1 cellular context compared by ENCODE assay signal in the genomic region with DNA sequence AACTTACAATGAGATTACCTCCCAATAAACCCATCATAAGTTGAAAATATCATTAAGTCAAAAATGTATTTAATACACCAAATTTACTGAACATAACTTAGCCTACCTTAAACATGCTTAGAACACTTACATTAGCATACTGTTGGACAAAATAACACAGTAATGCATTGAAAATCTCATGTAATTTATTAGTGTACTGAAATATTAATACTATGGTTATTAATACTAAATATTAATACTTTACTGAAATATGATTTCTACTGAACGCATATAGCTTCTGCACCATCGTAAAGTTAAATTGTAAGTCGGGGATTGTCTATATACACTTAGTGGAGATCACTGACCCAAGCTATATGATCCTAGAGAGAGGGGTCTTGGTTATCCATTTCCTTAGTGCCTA.
TF ChIP-seq lines count a peak whose summit lies in the region.

No MANE protein-coding gene starts in this region.

TF ChIP-seq in K562, 482 proteins besides CTCF, POLR2A, EP300 and RAD21:
- TF ChIP-seq DACH1 (IDR thresholded peaks at IDR 0.05; ENCODE audit: partially characterized antibody) = peak; percentile 92
- TF ChIP-seq ZBTB8A (IDR thresholded peaks at IDR 0.05; ENCODE audit: partially characterized antibody) = no peak
- 0 out of 2 replicates have a peak, but pooled peaks have one; percentile 14 for TF ChIP-seq KAT7 (CRISPR knock-in tag; IDR thresholded peaks at IDR 0.05; ENCODE audit: borderline replicate concordance)
- no peak for TF ChIP-seq TCF7 (IDR thresholded peaks at IDR 0.05; ENCODE audit: borderline replicate concordance)
- TF ChIP-seq, protein P1, sequence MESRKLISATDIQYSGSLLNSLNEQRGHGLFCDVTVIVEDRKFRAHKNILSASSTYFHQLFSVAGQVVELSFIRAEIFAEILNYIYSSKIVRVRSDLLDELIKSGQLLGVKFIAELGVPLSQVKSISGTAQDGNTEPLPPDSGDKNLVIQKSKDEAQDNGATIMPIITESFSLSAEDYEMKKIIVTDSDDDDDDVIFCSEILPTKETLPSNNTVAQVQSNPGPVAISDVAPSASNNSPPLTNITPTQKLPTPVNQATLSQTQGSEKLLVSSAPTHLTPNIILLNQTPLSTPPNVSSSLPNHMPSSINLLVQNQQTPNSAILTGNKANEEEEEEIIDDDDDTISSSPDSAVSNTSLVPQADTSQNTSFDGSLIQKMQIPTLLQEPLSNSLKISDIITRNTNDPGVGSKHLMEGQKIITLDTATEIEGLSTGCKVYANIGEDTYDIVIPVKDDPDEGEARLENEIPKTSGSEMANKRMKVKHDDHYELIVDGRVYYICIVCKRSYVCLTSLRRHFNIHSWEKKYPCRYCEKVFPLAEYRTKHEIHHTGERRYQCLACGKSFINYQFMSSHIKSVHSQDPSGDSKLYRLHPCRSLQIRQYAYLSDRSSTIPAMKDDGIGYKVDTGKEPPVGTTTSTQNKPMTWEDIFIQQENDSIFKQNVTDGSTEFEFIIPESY (CRISPR knock-in tag; IDR thresholded peaks at IDR 0.05) = no peak
- no peak for TF ChIP-seq ELF2 (CRISPR knock-in tag; IDR thresholded peaks at IDR 0.05)
- no peak for TF ChIP-seq HDAC8 (tag; IDR thresholded peaks at IDR 0.05)
- TF ChIP-seq FOXP1 (CRISPR knock-in tag; IDR thresholded peaks at IDR 0.05) = no peak
